ENCODE assay signal across 8 cellular contexts in the genomic region with DNA sequence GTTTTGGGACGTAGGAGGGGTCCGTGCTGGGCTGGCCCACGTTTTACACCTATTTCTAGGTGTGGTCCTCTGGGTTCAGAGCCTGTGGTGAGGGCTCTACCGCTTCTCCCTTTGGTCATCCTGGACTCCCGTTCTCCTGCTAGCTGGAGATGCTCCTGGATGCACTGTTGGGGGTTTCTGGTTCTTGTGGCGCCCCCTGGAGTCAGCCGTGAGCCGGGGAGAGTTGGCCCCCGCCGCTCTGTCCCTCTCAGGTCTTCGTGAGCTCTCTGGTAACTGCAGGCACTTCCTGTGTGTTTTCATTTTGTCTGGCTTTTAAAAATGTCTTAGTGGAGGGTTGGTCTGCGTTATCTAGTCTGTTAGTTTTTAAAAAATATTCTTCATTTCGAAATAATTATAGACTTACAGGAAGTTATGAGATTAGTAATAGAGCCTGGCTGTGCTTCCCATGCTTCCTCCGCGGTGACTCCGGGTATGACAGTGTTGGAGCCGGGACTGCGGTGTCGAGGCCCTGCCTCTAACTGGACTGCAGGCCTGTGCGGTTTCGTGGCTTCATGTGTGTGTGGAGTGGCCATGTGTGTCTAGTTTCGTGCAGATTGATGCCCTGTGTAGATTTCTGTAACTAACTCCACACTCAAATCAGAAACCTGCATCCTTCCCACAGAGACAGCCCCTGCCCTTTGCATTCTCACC.
DNase-seq lines count a peak whose midpoint lies in the region; ATAC-seq and TF ChIP-seq lines count a peak whose summit lies in the region.

No MANE protein-coding gene starts in this region.

- peak overlapping the region in 4 of 7 donors; percentile 21 to 68 (median 44) for H3K27ac Mint-ChIP-seq in CD14-positive monocyte
- no peak overlapping the region for H3K27ac Mint-ChIP-seq in activated naive CD8-positive, alpha-beta T cell treated with anti-CD3 and anti-CD28 coated beads, Interleukin-2, amount 10 ng/mL, durations not matched to agents 7 days and 5 days

- in situ Hi-C loops in KBM-7 (cut with MboI; ENCODE audit: low pct_unique_long_range_greater_than_20kb, low sequenced_read_pairs) = no loop called here

- H3K36me3 ChIP-seq in mucosa of descending colon (ENCODE audit: low read depth) = no peaks in the 10 kb centered on the region

- TF ChIP-seq CTCF in CD14-positive monocyte (IDR thresholded peaks at IDR 0.05) (peak; percentile 35), mucosa of descending colon (IDR thresholded peaks at IDR 0.05) (no peak)

- peaks cover 7% of the 10 kb centered on the region for H3K4me1 Mint-ChIP-seq in CD14-positive monocyte
- H3K4me1 Mint-ChIP-seq in activated naive CD8-positive, alpha-beta T cell treated with anti-CD3 and anti-CD28 coated beads, Interleukin-2, amount 10 ng/mL, durations not matched to agents 7 days and 5 days = peaks cover 12% of the 10 kb centered on the region

- no peaks in the 10 kb centered on the region for H3K9me3 ChIP-seq in mucosa of descending colon

- peaks cover 53 to 70% of the 10 kb centered on the region in 2 donors for H3K36me3 Mint-ChIP-seq in CD14-positive monocyte
- peaks cover 8% of the 10 kb centered on the region for H3K36me3 Mint-ChIP-seq in activated naive CD8-positive, alpha-beta T cell treated with anti-CD3 and anti-CD28 coated beads, Interleukin-2, amount 10 ng/mL, durations not matched to agents 7 days and 5 days

- H3K4me1 ChIP-seq in mucosa of descending colon (ENCODE audit: low read depth) = no peaks in the 10 kb centered on the region

- H3K27me3 Mint-ChIP-seq in CD14-positive monocyte (ENCODE audit: low read depth in 3 of 3) = peaks cover 0 to 2% (median 1%) of the 10 kb centered on the region in 3 donors
- no peaks in the 10 kb centered on the region for H3K27me3 Mint-ChIP-seq in activated naive CD8-positive, alpha-beta T cell treated with anti-CD3 and anti-CD28 coated beads, Interleukin-2, amount 10 ng/mL, durations not matched to agents 7 days and 5 days

- no peak overlapping the region for H3K4me3 Mint-ChIP-seq in CD14-positive monocyte
- no peak overlapping the region for H3K4me3 Mint-ChIP-seq in activated naive CD8-positive, alpha-beta T cell treated with anti-CD3 and anti-CD28 coated beads, Interleukin-2, amount 10 ng/mL, durations not matched to agents 7 days and 5 days

- peaks cover 0 to 1% (median 0%) of the 10 kb centered on the region in 7 donors for H3K9me3 Mint-ChIP-seq in CD14-positive monocyte
- no peaks in the 10 kb centered on the region for H3K9me3 Mint-ChIP-seq in activated naive CD8-positive, alpha-beta T cell treated with anti-CD3 and anti-CD28 coated beads, Interleukin-2, amount 10 ng/mL, durations not matched to agents 7 days and 5 days

- ATAC-seq in activated naive CD8-positive, alpha-beta T cell treated with anti-CD3 and anti-CD28 coated beads, Interleukin-2, amount 10 ng/mL, durations not matched to agents 7 days and 5 days (ENCODE audit: low read depth) = peak; percentile 76
- ATAC-seq in mucosa of descending colon (no peak), HG02763 (IDR thresholded peaks at IDR 0.05; ENCODE audit: unreplicated experiment) (no peak), HG03460 (IDR thresholded peaks at IDR 0.05; ENCODE audit: unreplicated experiment) (no peak)

- POLR2A ChIA-PET in activated naive CD8-positive, alpha-beta T cell treated with anti-CD3 and anti-CD28 coated beads, Interleukin-2, amount 10 ng/mL, durations not matched to agents 7 days and 5 days (lab: Charles Lee) = interaction anchor here (0.9 to 1.3 kb wide), 2 partner anchors 54 to 136 kb away, joined by 3 read pairs; no protein-coding TSS in a partner anchor

- DNase-seq in CD14-positive monocyte (ENCODE audit: low spot score) = no peak
- DNase-seq in KBM-7 = peak; percentile 73
- peak; percentile 64 for DNase-seq in activated naive CD8-positive, alpha-beta T cell treated with anti-CD3 and anti-CD28 coated beads, Interleukin-2, amount 10 ng/mL, durations not matched to agents 7 days and 5 days
- peak; percentile 30 to 46 (median 35) for DNase-seq in mucosa of descending colon
- no peak for DNase-seq in kidney tubule cell (ENCODE audit: low spot score)
- no peak for DNase-seq in NCI-H748 treated with DMSO at 0.1 percent for 48 hours (lab: John Stamatoyannopoulos, UW)

- H3K4me3 ChIP-seq in mucosa of descending colon = no peak overlapping the region

- intact Hi-C loops in CD14-positive monocyte (cut with micrococcal nuclease) (no loop called here), mucosa of descending colon (cut with DNase I, micrococcal nuclease) (no loop called here)

Comparison
In these comparisons a context has a peak if more than half of its experiments do, and no peak if none do; other contexts are left out.
1. DNase-seq: peak in KBM-7 (single experiment), activated naive CD8-positive, alpha-beta T cell treated with anti-CD3 and anti-CD28 coated beads, Interleukin-2, amount 10 ng/mL, durations not matched to agents 7 days and 5 days (single experiment) and mucosa of descending colon (3 of 3); none in CD14-positive monocyte (single experiment), kidney tubule cell (single experiment) and NCI-H748 treated with DMSO at 0.1 percent for 48 hours (single experiment).